13 cellular contexts compared by ENCODE assay signal in genomic region chr1:153968972-153969371, GRCh38. TPM values are rescaled to one million over a fixed set of nuclear protein-coding genes. Genes with fewer than 3 reads are reported as not detected.
DNase-seq lines count a peak whose midpoint lies in the region; ATAC-seq and TF ChIP-seq lines count a peak whose summit lies in the region.
"Had no signal": no experiment of that assay in that cellular context is flagged by ENCODE, and none has a peak within 500 bp of the region (broad histone marks: within the 10 kb centered on the region; RNA-seq: fewer than 3 reads in every experiment).

No MANE protein-coding gene starts in this region.

- ATAC-seq in CD8-positive, alpha-beta T cell: no peak
- ATAC-seq in HG03280 (IDR thresholded peaks at IDR 0.05; ENCODE audit: unreplicated experiment) (no peak), GM21825 (IDR thresholded peaks at IDR 0.05; ENCODE audit: unreplicated experiment) (no peak)
- no peak for ATAC-seq in effector memory CD8-positive, alpha-beta T cell (replicated peaks)

- peak overlapping the region; percentile 98; the same call in 1 of the 2 replicates for H3K4me2 ChIP-seq in MM.1S (ENCODE audit: low read depth, low read length)

- H3K4me1 Mint-ChIP-seq in CD8-positive, alpha-beta T cell (ENCODE audit: low read depth): peaks cover 35% of the 10 kb centered on the region
- H3K4me1 Mint-ChIP-seq in effector memory CD8-positive, alpha-beta T cell (ENCODE audit: low read depth in 2 of 2): peaks cover 26 to 30% of the 10 kb centered on the region in 2 donors

- no peak overlapping the region for H3K27ac ChIP-seq in CD8-positive, alpha-beta T cell (ENCODE audit: low read depth, low read length)
- H3K27ac ChIP-seq in MM.1S (ENCODE audit: low read length): no peak overlapping the region
- H3K27ac ChIP-seq in colonic mucosa: no peak overlapping the region
- H3K27ac ChIP-seq: adrenal gland, neutrophil had no signal

- peaks cover 21% of the 10 kb centered on the region for H3K79me2 ChIP-seq in MM.1S (ENCODE audit: low read length)

- intact Hi-C loops in CD8-positive, alpha-beta T cell (cut with DNase I, micrococcal nuclease): no loop called here
- intact Hi-C loops in colonic mucosa (cut with DNase I): no loop called here

- no peak for TF ChIP-seq CTCF in CD8-positive, alpha-beta T cell (IDR thresholded peaks at IDR 0.05)
- TF ChIP-seq CTCF in MM.1S (IDR thresholded peaks at IDR 0.05; ENCODE audit: low read length) (no peak), colonic mucosa (IDR thresholded peaks at IDR 0.05) (no peak)

- no peak for DNase-seq in CD8-positive, alpha-beta T cell
- DNase-seq in MM.1S (no peak), colonic mucosa (no peak)
- no peak for DNase-seq in stimulated activated CD4-positive, alpha-beta T cell treated with anti-CD3 and anti-CD28 coated beads, Interleukin-2, amount 100 ng/mL, for 48 hours
- DNase-seq in effector memory CD8-positive, alpha-beta T cell: no peak
- DNase-seq: NCI-H446 treated with DMSO at 0.1 percent for 48 hours; stimulated activated CD4-positive, alpha-beta T cell treated with anti-CD3 and anti-CD28 coated beads, Interleukin-1b, Interleukin-23, amount 100 ng/mL, for 48 hours; testis had no signal

- peaks cover 2% of the 10 kb centered on the region for H3K36me3 ChIP-seq in CD8-positive, alpha-beta T cell (ENCODE audit: insufficient read depth, low read length)
- H3K36me3 ChIP-seq in MM.1S (replicated peaks; ENCODE audit: insufficient read depth, low read length) (peaks cover 2% of the 10 kb centered on the region; the same call in 1 of the 2 replicates), colonic mucosa (no peaks in the 10 kb centered on the region), neuron (ENCODE audit: insufficient read depth, low read length) (peaks cover 7% of the 10 kb centered on the region)

- H3K9ac ChIP-seq in MM.1S (ENCODE audit: low read length) (no peak overlapping the region), colonic mucosa (ENCODE audit: low read depth in 2 of 2, low read length in 2 of 2) (peak overlapping the region in 1 of 2 donors; percentile 85)

- H3K27me3 Mint-ChIP-seq in CD8-positive, alpha-beta T cell (ENCODE audit: low read depth): no peaks in the 10 kb centered on the region
- H3K27me3 Mint-ChIP-seq in effector memory CD8-positive, alpha-beta T cell: no peaks in the 10 kb centered on the region

- H4K20me1 ChIP-seq in MM.1S (ENCODE audit: insufficient read depth, low read length): no peaks in the 10 kb centered on the region

- no peak overlapping the region for H2AFZ ChIP-seq in MM.1S (ENCODE audit: low read length)
- no peak overlapping the region for H2AFZ ChIP-seq in neuron (ENCODE audit: low read depth, low read length)

- no peaks in the 10 kb centered on the region for H3K9me3 Mint-ChIP-seq in CD8-positive, alpha-beta T cell
- H3K9me3 Mint-ChIP-seq in effector memory CD8-positive, alpha-beta T cell: no peaks in the 10 kb centered on the region

- no peaks in the 10 kb centered on the region for H3K9me3 ChIP-seq in CD8-positive, alpha-beta T cell (ENCODE audit: low read length)
- H3K9me3 ChIP-seq in MM.1S (replicated peaks; ENCODE audit: insufficient read depth, low read length): no peaks in the 10 kb centered on the region
- H3K9me3 ChIP-seq in colonic mucosa: no peaks in the 10 kb centered on the region
- H3K9me3 ChIP-seq in neuron (ENCODE audit: low read length): no peaks in the 10 kb centered on the region
- H3K9me3 ChIP-seq: adrenal gland, neutrophil, testis had no signal

- no peaks in the 10 kb centered on the region for H3K27me3 ChIP-seq in CD8-positive, alpha-beta T cell (ENCODE audit: insufficient read depth, low read length)
- H3K27me3 ChIP-seq in MM.1S (replicated peaks; ENCODE audit: insufficient read depth, low read length): no peaks in the 10 kb centered on the region
- no peaks in the 10 kb centered on the region for H3K27me3 ChIP-seq in colonic mucosa
- no peaks in the 10 kb centered on the region for H3K27me3 ChIP-seq in neuron (ENCODE audit: insufficient read depth, low read length)
- H3K27me3 ChIP-seq: adrenal gland, neutrophil, testis had no signal

- POLR2A ChIA-PET in CD8-positive, alpha-beta T cell (lab: Charles Lee): interaction anchor here (0.7 to 4.6 kb wide), 4 partner anchors 8 to 23 kb away, joined by 3 to 52 read pairs (median 22); partner anchors contain the start of genes JTB and RPS27

- no peak overlapping the region for H3K4me3 Mint-ChIP-seq in CD8-positive, alpha-beta T cell
- peak overlapping the region in 1 of 2 donors; percentile 9 for H3K4me3 Mint-ChIP-seq in effector memory CD8-positive, alpha-beta T cell

- no peak overlapping the region for H3K4me3 ChIP-seq in CD8-positive, alpha-beta T cell (ENCODE audit: low read depth, low read length)
- H3K4me3 ChIP-seq in MM.1S (ENCODE audit: low read length): no peak overlapping the region
- peak overlapping the region; percentile 50 for H3K4me3 ChIP-seq in colonic mucosa
- H3K4me3 ChIP-seq in neuron (ENCODE audit: low read length): peak overlapping the region; percentile 86

- CTCF ChIA-PET in CD8-positive, alpha-beta T cell (lab: Charles Lee): interaction anchor here (3.4 to 4.1 kb wide), 4 partner anchors 7 to 171 kb away, joined by 18 to 33 read pairs (median 30); partner anchors contain the start of genes DENND4B, JTB and RAB13

- peaks cover 37% of the 10 kb centered on the region for H3F3A ChIP-seq in MM.1S (ENCODE audit: insufficient read depth, low read length)

- peaks cover 12% of the 10 kb centered on the region for H3K36me3 Mint-ChIP-seq in CD8-positive, alpha-beta T cell
- peaks cover 11% of the 10 kb centered on the region for H3K36me3 Mint-ChIP-seq in effector memory CD8-positive, alpha-beta T cell (ENCODE audit: insufficient read depth)

- H3K9me2 ChIP-seq in MM.1S (replicated peaks; ENCODE audit: insufficient read depth, low read length): no peaks in the 10 kb centered on the region

- H3K4me1 ChIP-seq in CD8-positive, alpha-beta T cell (ENCODE audit: insufficient read depth, low read length): peaks cover 29% of the 10 kb centered on the region
- H3K4me1 ChIP-seq in MM.1S (ENCODE audit: low read length) (peaks cover 20% of the 10 kb centered on the region), colonic mucosa (peaks cover 8% of the 10 kb centered on the region), neuron (ENCODE audit: insufficient read depth, low read length) (peaks cover 24% of the 10 kb centered on the region)

- peak overlapping the region; percentile 95 for H3K27ac Mint-ChIP-seq in CD8-positive, alpha-beta T cell
- peak overlapping the region in 1 of 2 donors; percentile 98 for H3K27ac Mint-ChIP-seq in effector memory CD8-positive, alpha-beta T cell

RNA-seq across cellular contexts. Expression of gene CREB3L4, which starts 1.3 kb away (rescaled TPM):
- 1 to 10 TPM; 3.0 to 3.7 TPM for total RNA-seq in CD8-positive, alpha-beta T cell
- total RNA-seq in colonic mucosa: 10 to 100 TPM; 19.0 to 37.1 TPM

RNA-seq across cellular contexts. Expression of gene SLC39A1, which starts 5.6 kb away (rescaled TPM):
- total RNA-seq in CD8-positive, alpha-beta T cell: 1 to 10 TPM; 7.2 to 7.7 TPM
- total RNA-seq in colonic mucosa: 10 to 100 TPM; 76.8 to 90.9 TPM

RNA-seq across cellular contexts. Expression of gene JTB, which starts 8.5 kb away (rescaled TPM):
- 10 to 100 TPM; 90.4 to 91.1 TPM for total RNA-seq in CD8-positive, alpha-beta T cell
- 100 to 1,000 TPM; 133 to 245 TPM for total RNA-seq in colonic mucosa

RNA-seq across cellular contexts. Expression of gene CRTC2, which starts 10.6 kb away (rescaled TPM):
- 100 to 1,000 TPM; 169 to 201 TPM for total RNA-seq in CD8-positive, alpha-beta T cell
- total RNA-seq in colonic mucosa: 10 to 100 TPM; 26.9 to 40.7 TPM

RNA-seq across cellular contexts. Expression of gene RAB13, which starts 17.2 kb away (rescaled TPM):
- 1 to 10 TPM; 1.1 to 1.2 TPM for total RNA-seq in CD8-positive, alpha-beta T cell
- total RNA-seq in colonic mucosa: 10 to 100 TPM; 62.7 to 84.7 TPM

Comparison
In these comparisons a context has a peak if more than half of its experiments do, and no peak if none do; other contexts are left out.
1. H3K4me3 ChIP-seq: peak in colonic mucosa (single experiment) and neuron (single experiment); none in CD8-positive, alpha-beta T cell (single experiment) and MM.1S (single experiment).
2. RNA of gene CREB3L4, which starts 1.3 kb away (total RNA-seq): 19.0 to 37.1 TPM in colonic mucosa; 3.0 to 3.7 TPM in CD8-positive, alpha-beta T cell; every median in the first group is over 4 times any median in the second.
3. RNA of gene SLC39A1, which starts 5.6 kb away (total RNA-seq): 76.8 to 90.9 TPM in colonic mucosa; 7.2 to 7.7 TPM in CD8-positive, alpha-beta T cell; every median in the first group is over 4 times any median in the second.